Comparison of ENCODE assay signal across 15 cellular contexts in genomic region chr10:48236199-48236621, GRCh38. TPM values are rescaled to one million over a fixed set of nuclear protein-coding genes. Genes with fewer than 3 reads are reported as not detected.
DNase-seq lines count a peak whose midpoint lies in the region; FAIRE-seq and TF ChIP-seq lines count a peak whose summit lies in the region.
"Had no signal": no experiment of that assay in that cellular context is flagged by ENCODE, and none has a peak within 500 bp of the region (broad histone marks: within the 10 kb centered on the region; RNA-seq: fewer than 3 reads in every experiment).

No MANE protein-coding gene starts in this region.

- H3K36me3 ChIP-seq in H1 (ENCODE audit: control insufficient read depth in 2 of 4, insufficient read depth in 4 of 4, low read length in 3 of 4) = no peaks in the 10 kb centered on the region
- H3K36me3 ChIP-seq: BLaER1 treated with 17β-estradiol and CSF1 and Interleukin-3, amounts not matched to agents 10 nM and 100 nM had no signal

- no peaks in the 10 kb centered on the region for H3K23me2 ChIP-seq in H1 (ENCODE audit: low read depth, low read length)

- peaks cover 0 to 6% (median 1%) of the 10 kb centered on the region in 4 experiments; a peak in 3 of 7 replicates for H3K4me1 ChIP-seq in H1 (replicated peaks in 1 of 4; ENCODE audit: control insufficient read depth in 3 of 4, insufficient read depth in 4 of 4, low read length in 3 of 4)

- no peak overlapping the region for H2BK12ac ChIP-seq in H1 (ENCODE audit: low read depth, low read length)

- no peak overlapping the region for H3K4me2 ChIP-seq in H1 (ENCODE audit: insufficient read depth in 1 of 2, low read depth in 2 of 2, low read length in 2 of 2)
- H3K4me2 ChIP-seq: BLaER1 treated with 17β-estradiol and CSF1 and Interleukin-3, amounts not matched to agents 10 nM and 100 nM had no signal

- no peaks in the 10 kb centered on the region for H3K79me2 ChIP-seq in H1 (ENCODE audit: control insufficient read depth in 1 of 2, insufficient read depth in 2 of 2, low read length in 2 of 2)

- FAIRE-seq in H1 (lab: Jason Lieb, UNC) = no peak
- FAIRE-seq: H54 had no signal

- H3K9me3 ChIP-seq in H1 (ENCODE audit: insufficient read depth in 2 of 2, low read depth in 1 of 2, low read length in 1 of 2) = no peaks in the 10 kb centered on the region
- H3K9me3 ChIP-seq: BLaER1 treated with 17β-estradiol and CSF1 and Interleukin-3, amounts not matched to agents 10 nM and 100 nM had no signal

- H2BK15ac ChIP-seq in H1 (ENCODE audit: low read length) = no peak overlapping the region

- no peak overlapping the region for H3K4me3 ChIP-seq in H1 (ENCODE audit: extremely low read depth in 1 of 4, insufficient read depth in 2 of 4, low read depth in 3 of 4, low read length in 4 of 4)
- H3K4me3 ChIP-seq: BLaER1 treated with 17β-estradiol and CSF1 and Interleukin-3, amounts not matched to agents 10 nM and 100 nM had no signal

- peak overlapping the region; percentile 26 for H3K56ac ChIP-seq in H1 (replicated peaks; ENCODE audit: insufficient read length, low read depth, low read length)

- no peak for TF ChIP-seq RAD21 in H1 (IDR thresholded peaks at IDR 0.05 in 1 of 2, conservative IDR thresholded peaks at IDR 0.05 in 1 of 2; ENCODE audit: low read depth in 2 of 2, low read length in 2 of 2)

- no peak overlapping the region; the same call in 1 of the 2 replicates for H4K8ac ChIP-seq in H1 (ENCODE audit: extremely low read depth, insufficient read depth, low read length)

- H4K91ac ChIP-seq in H1 (replicated peaks; ENCODE audit: insufficient read length, low read length) = no peak overlapping the region

- no peak overlapping the region for H3K27ac ChIP-seq in H1 (ENCODE audit: low read depth, low read length)
- H3K27ac ChIP-seq: 22Rv1; BLaER1 treated with 17β-estradiol and CSF1 and Interleukin-3, amounts not matched to agents 10 nM and 100 nM had no signal

- peak; percentile 41 for DNase-seq in activated CD8-positive, alpha-beta memory T cell treated with anti-CD3 and anti-CD28 coated beads for 24 hours
- DNase-seq in activated CD8-positive, alpha-beta memory T cell treated with anti-CD3 and anti-CD28 coated beads, Interleukin-2, amount 50 U/mL, for 48 hours = no peak
- DNase-seq in H1 (ENCODE audit: low read depth in 1 of 2, low spot score in 2 of 2) = no peak
- peak; percentile 17 for DNase-seq in pons (ENCODE audit: low spot score)
- DNase-seq in Kasumi-1 (lab: John Stamatoyannopoulos, UW) = no peak
- DNase-seq in AG20443 (ENCODE audit: low spot score) = no peak
- DNase-seq in kidney glomerular epithelial cell (lab: John Stamatoyannopoulos, UW) = no peak
- DNase-seq: CD4-positive, CD25-positive, alpha-beta regulatory T cell; IMR-90 had no signal

- H3K9ac ChIP-seq in H1 (replicated peaks in 1 of 4; ENCODE audit: extremely low read depth in 1 of 4, low read depth in 3 of 4, low read length in 3 of 4) = no peak overlapping the region
- H3K9ac ChIP-seq: BLaER1 treated with 17β-estradiol and CSF1 and Interleukin-3, amounts not matched to agents 10 nM and 100 nM had no signal

- H3K14ac ChIP-seq in H1 (ENCODE audit: insufficient read length) = no peak overlapping the region

- POLR2A ChIA-PET in H1 (lab: Charles Lee; ENCODE audit: partially characterized antibody) = no interaction called here

- H3K18ac ChIP-seq in H1 (ENCODE audit: extremely low read depth, low read length) = no peak overlapping the region

- no peak overlapping the region for H2BK5ac ChIP-seq in H1 (ENCODE audit: low read depth, low read length)

- WGBS in H1 (ENCODE audit: extremely low coverage in 1 of 2, insufficient coverage in 1 of 2, insufficient read length in 1 of 2, insufficient replicate concordance in 2 of 2, low coverage in 1 of 2, low lambda C conversion rate in 2 of 2, missing lambda C conversion rate in 1 of 2), 2 experiments = 84% methylated on average over 6 of the region's 6 CpGs; no CpG with 5 or more reads in 1 of the 2 experiments

- no peak overlapping the region for H3K23ac ChIP-seq in H1 (ENCODE audit: insufficient read length)

- no peak for TF ChIP-seq CTCF in H1 (IDR thresholded peaks at IDR 0.05; ENCODE audit: control extremely low read depth in 1 of 3, insufficient read depth in 1 of 3, low read depth in 1 of 3, low read length in 3 of 3)

- H4K5ac ChIP-seq in H1 (ENCODE audit: insufficient read length, low read depth, low read length) = no peak overlapping the region

- no peaks in the 10 kb centered on the region for H3K79me1 ChIP-seq in H1 (ENCODE audit: low read depth, low read length)

- no peak for TF ChIP-seq EP300 in H1 (IDR thresholded peaks at IDR 0.05; ENCODE audit: borderline replicate concordance in 1 of 2, low read depth in 2 of 2, low read length in 2 of 2)

- no peak overlapping the region for H3K4ac ChIP-seq in H1 (replicated peaks; ENCODE audit: insufficient read length, low read depth, low read length)

- no peak overlapping the region for H2BK120ac ChIP-seq in H1 (replicated peaks; ENCODE audit: low read depth, low read length)

- no peak overlapping the region for H2BK20ac ChIP-seq in H1 (ENCODE audit: low read length)

- no peak overlapping the region for H2AFZ ChIP-seq in H1 (ENCODE audit: low read length)

- H4K20me1 ChIP-seq in H1 (replicated peaks in 1 of 2; ENCODE audit: control insufficient read depth in 1 of 2, insufficient read depth in 2 of 2, low read length in 2 of 2) = no peaks in the 10 kb centered on the region

- CTCF ChIA-PET in H1 (lab: Charles Lee; ENCODE audit: partially characterized antibody) = interaction anchor here (1.2 to 1.4 kb wide), 2 partner anchors 11 to 59 kb away, joined by 3 read pairs; no protein-coding TSS in a partner anchor

- no peak overlapping the region for H2AK5ac ChIP-seq in H1 (ENCODE audit: low read depth, low read length)

- TF ChIP-seq POLR2A in H1 (IDR thresholded peaks at IDR 0.05; ENCODE audit: control extremely low read depth in 1 of 2, low read depth in 2 of 2, low read length in 2 of 2) = no peak

- no peaks in the 10 kb centered on the region for H3K27me3 ChIP-seq in H1 (replicated peaks in 1 of 4; ENCODE audit: control insufficient read depth in 3 of 4, extremely low read depth in 1 of 4, insufficient read depth in 3 of 4, low read length in 3 of 4)

TF ChIP-seq in H1, 55 proteins besides CTCF, POLR2A, EP300 and RAD21:
- TF ChIP-seq USF2 (IDR thresholded peaks at IDR 0.05; ENCODE audit: low read length) (peak; percentile 31; the same call in 1 of the 2 replicates), HDAC6 (IDR thresholded peaks at IDR 0.05; ENCODE audit: low read depth, low read length) (no peak)
TF ChIP-seq in H1: peak in this region for 1.

RNA-seq across cellular contexts. Expression of gene FRMPD2, which starts 38.3 kb away (rescaled TPM):
- 0.07 and 0.10 TPM in 2 replicates for total RNA-seq in H1 (2021; fragmentation: NEBNext Ultra II Directional; extraction: Animal tissue kit (Norgen Biotek cat#: 25700))
- 0.20 and 0.47 TPM in 2 replicates for polyA plus RNA-seq in H1 (2011; rRNA removed)
- 0.26 TPM for polyA plus RNA-seq in H1 (2011; cell fraction: cytosol; rRNA removed)
- polyA plus RNA-seq in H1 (2011; cell fraction: nucleus; rRNA removed) = 1.1 TPM
- 0.13 to 0.32 TPM (median 0.25 TPM) in 4 replicates for polyA plus RNA-seq in H1 (2012, experiment 1 of 2)
- not detected for polyA plus RNA-seq in H1 (2012, experiment 2 of 2)
- polyA plus RNA-seq in H1 (2013, experiment 1 of 2) = 0.06 TPM
- 0.06 TPM for polyA plus RNA-seq in H1 (2013, experiment 2 of 2)
- polyA minus RNA-seq in H1 (2011; rRNA and poly(A)+ RNA removed) = 2.2 and 2.8 TPM in 2 replicates
- polyA minus RNA-seq in H1 (2011; cell fraction: cytosol; rRNA and poly(A)+ RNA removed) = 0.81 TPM
- polyA minus RNA-seq in H1 (2011; cell fraction: nucleus; rRNA and poly(A)+ RNA removed) = 6.4 TPM
- total RNA-seq: A673; CD4-positive, CD25-positive, alpha-beta regulatory T cell; Daoy; HT-29 had no signal
- polyA plus RNA-seq: CD4-positive, CD25-positive, alpha-beta regulatory T cell; IMR-90 had no signal

Comparison
In these comparisons a context has a peak if more than half of its experiments do, and no peak if none do; other contexts are left out.
1. DNase-seq: peak in activated CD8-positive, alpha-beta memory T cell treated with anti-CD3 and anti-CD28 coated beads for 24 hours (single experiment) and pons (single experiment); none in activated CD8-positive, alpha-beta memory T cell treated with anti-CD3 and anti-CD28 coated beads, Interleukin-2, amount 50 U/mL, for 48 hours (single experiment), H1 (0 of 2), Kasumi-1 (0 of 2), AG20443 (single experiment) and kidney glomerular epithelial cell (single experiment).